In genomic region chr22:22756551-22757201, GRCh38 we compare ENCODE assay signal across 8 cellular contexts.
DNase-seq lines count a peak whose midpoint lies in the region; ATAC-seq, FAIRE-seq and TF ChIP-seq lines count a peak whose summit lies in the region.
"Not testable (repeated sequence)": the region's sequence is repeated elsewhere in the genome, so short reads cannot be mapped to it uniquely, and the experiment has no call there.

No MANE protein-coding gene starts in this region.

- ATAC-seq in CD8-positive, alpha-beta T cell: peak; percentile 5
- ATAC-seq in naive thymus-derived CD8-positive, alpha-beta T cell; pancreas: not testable (repeated sequence)

- H3K27me3 Mint-ChIP-seq in CD8-positive, alpha-beta T cell (ENCODE audit: low read depth); activated naive CD8-positive, alpha-beta T cell; naive thymus-derived CD8-positive, alpha-beta T cell: not testable (repeated sequence)
- peaks cover 0 to 10% (median 8%) of the 10 kb centered on the region in 3 donors for H3K27me3 Mint-ChIP-seq in immature natural killer cell (ENCODE audit: low read depth in 3 of 3)

- FAIRE-seq in pancreas (lab: Jason Lieb, UNC): peak; percentile 29

- H3K4me3 ChIP-seq in CD8-positive, alpha-beta T cell (ENCODE audit: low read depth, low read length); coronary artery; pancreas; vagina: not testable (repeated sequence)

- peak in 1 of 7 experiments; percentile 35 for DNase-seq in CD8-positive, alpha-beta T cell
- peak; percentile 8 for DNase-seq in activated CD4-positive, CD25-positive, alpha-beta regulatory T cell treated with anti-CD3 and anti-CD28 coated beads, Interleukin-2, amount 50 U/mL, for 72 hours
- peak; percentile 24 for DNase-seq in coronary artery (ENCODE audit: low spot score)
- DNase-seq in immature natural killer cell: peak; percentile 58 to 64 (median 62)
- DNase-seq in naive thymus-derived CD8-positive, alpha-beta T cell; pancreas: not testable (repeated sequence)
- DNase-seq in vagina (ENCODE audit: extremely low spot score in 2 of 2): peak; percentile 34 to 74

- not testable (repeated sequence) for H3K36me3 Mint-ChIP-seq in CD8-positive, alpha-beta T cell; activated naive CD8-positive, alpha-beta T cell; naive thymus-derived CD8-positive, alpha-beta T cell
- H3K36me3 Mint-ChIP-seq in immature natural killer cell: peaks cover 13 to 19% (median 15%) of the 10 kb centered on the region in 3 donors

- H3K9me3 ChIP-seq in CD8-positive, alpha-beta T cell (ENCODE audit: low read length); pancreas; vagina: not testable (repeated sequence)

- H3K4me1 ChIP-seq in CD8-positive, alpha-beta T cell (ENCODE audit: insufficient read depth, low read length): peaks cover 47% of the 10 kb centered on the region
- not testable (repeated sequence) for H3K4me1 ChIP-seq in pancreas, vagina

- peak overlapping the region; percentile 91 for H3K27ac Mint-ChIP-seq in CD8-positive, alpha-beta T cell
- peak overlapping the region; percentile 41 for H3K27ac Mint-ChIP-seq in activated naive CD8-positive, alpha-beta T cell
- H3K27ac Mint-ChIP-seq in immature natural killer cell: peak overlapping the region; percentile 93 to 100 (median 99)
- peak overlapping the region in 9 of 10 donors; percentile 14 to 89 (median 78) for H3K27ac Mint-ChIP-seq in naive thymus-derived CD8-positive, alpha-beta T cell

- WGBS in pancreas, 2 donors: 68 to 77% methylated on average over 3 of the region's 3 CpGs

- TF ChIP-seq POLR2A in vagina (IDR thresholded peaks at IDR 0.05): not testable (repeated sequence)

- not testable (repeated sequence) for H3K36me3 ChIP-seq in CD8-positive, alpha-beta T cell (ENCODE audit: insufficient read depth, low read length); pancreas; vagina

- H3K4me3 Mint-ChIP-seq in CD8-positive, alpha-beta T cell: peak overlapping the region; percentile 55
- H3K4me3 Mint-ChIP-seq in activated naive CD8-positive, alpha-beta T cell: peak overlapping the region; percentile 38
- peak overlapping the region; percentile 85 to 100 (median 98) for H3K4me3 Mint-ChIP-seq in immature natural killer cell
- H3K4me3 Mint-ChIP-seq in naive thymus-derived CD8-positive, alpha-beta T cell: peak overlapping the region; percentile 5 to 85 (median 56)

- not testable (repeated sequence) for TF ChIP-seq CTCF in CD8-positive, alpha-beta T cell (IDR thresholded peaks at IDR 0.05); coronary artery (IDR thresholded peaks at IDR 0.05); pancreas (IDR thresholded peaks at IDR 0.05); vagina (IDR thresholded peaks at IDR 0.05)

- H3K27ac ChIP-seq in CD8-positive, alpha-beta T cell (ENCODE audit: low read depth, low read length); coronary artery; pancreas; vagina: not testable (repeated sequence)

- intact Hi-C loops in CD8-positive, alpha-beta T cell (cut with DNase I, micrococcal nuclease); pancreas (cut with DNase I); vagina (cut with DNase I): not testable (repeated sequence)

- not testable (repeated sequence) for H3K27me3 ChIP-seq in CD8-positive, alpha-beta T cell (ENCODE audit: insufficient read depth, low read length); pancreas; vagina

- CTCF ChIA-PET in CD8-positive, alpha-beta T cell (lab: Charles Lee): interaction anchor here (0.5 to 13.3 kb wide), 11 partner anchors 11 to 186 kb away, joined by 3 to 279 read pairs (median 7); partner anchors contain the start of gene IGLL5

- POLR2A ChIA-PET in CD8-positive, alpha-beta T cell (lab: Charles Lee): interaction anchor here (0.9 to 4.2 kb wide), 3 partner anchors 14 to 121 kb away, joined by 4 to 31 read pairs (median 5); no protein-coding TSS in a partner anchor
- POLR2A ChIA-PET in naive thymus-derived CD8-positive, alpha-beta T cell (lab: Charles Lee): interaction anchor here (0.8 to 6.5 kb wide), 4 partner anchors 8 to 62 kb away, joined by 3 to 48 read pairs (median 4); no protein-coding TSS in a partner anchor

- not testable (repeated sequence) for H3K9me3 Mint-ChIP-seq in CD8-positive, alpha-beta T cell; activated naive CD8-positive, alpha-beta T cell (ENCODE audit: low read depth); immature natural killer cell; naive thymus-derived CD8-positive, alpha-beta T cell

- H3K4me1 Mint-ChIP-seq in CD8-positive, alpha-beta T cell (ENCODE audit: low read depth): peaks cover 86% of the 10 kb centered on the region
- H3K4me1 Mint-ChIP-seq in activated naive CD8-positive, alpha-beta T cell (ENCODE audit: low read depth): peaks cover 62% of the 10 kb centered on the region
- peaks cover 88 to 100% of the 10 kb centered on the region in 2 donors for H3K4me1 Mint-ChIP-seq in immature natural killer cell
- peaks cover 13 to 77% (median 71%) of the 10 kb centered on the region in 4 donors for H3K4me1 Mint-ChIP-seq in naive thymus-derived CD8-positive, alpha-beta T cell

Comparison
In these comparisons a context has a peak if more than half of its experiments do, and no peak if none do; other contexts are left out.
1. H3K27ac Mint-ChIP-seq: peak in every context shown above with its lines; median percentile 99 in immature natural killer cell; 91 in CD8-positive, alpha-beta T cell; 78 in naive thymus-derived CD8-positive, alpha-beta T cell; 41 in activated naive CD8-positive, alpha-beta T cell.
2. H3K4me3 Mint-ChIP-seq: peak in every context shown above with its lines; median percentile 98 in immature natural killer cell; 56 in naive thymus-derived CD8-positive, alpha-beta T cell; 55 in CD8-positive, alpha-beta T cell; 38 in activated naive CD8-positive, alpha-beta T cell.